In genomic region chr12:19287302-19287701, GRCh38 we compare ENCODE assay signal across 18 cellular contexts.
DNase-seq lines count a peak whose midpoint lies in the region; ATAC-seq and TF ChIP-seq lines count a peak whose summit lies in the region.
"Had no signal": no experiment of that assay in that cellular context is flagged by ENCODE, and none has a peak within 500 bp of the region (broad histone marks: within the 10 kb centered on the region; RNA-seq: fewer than 3 reads in every experiment).

No MANE protein-coding gene starts in this region.

- TF ChIP-seq CTCF in cardiac fibroblast (IDR thresholded peaks at IDR 0.05; ENCODE audit: low read depth, low read length) (no peak), mesothelial cell of epicardium (IDR thresholded peaks at IDR 0.05; ENCODE audit: unreplicated experiment) (no peak)

- no peaks in the 10 kb centered on the region for H3K9me3 Mint-ChIP-seq in mesothelial cell of epicardium
- H3K9me3 Mint-ChIP-seq: CD8-positive, alpha-beta T cell; IgD-negative memory B cell had no signal

- H3K4me3 Mint-ChIP-seq in mesothelial cell of epicardium (no peak overlapping the region), T-helper 17 cell (no peak overlapping the region)
- H3K4me3 Mint-ChIP-seq: CD8-positive, alpha-beta T cell; IgD-negative memory B cell had no signal

- H3K27ac Mint-ChIP-seq in mesothelial cell of epicardium (peak overlapping the region; percentile 21), T-helper 17 cell (no peak overlapping the region)
- H3K27ac Mint-ChIP-seq: CD8-positive, alpha-beta T cell; IgD-negative memory B cell had no signal

- no peak overlapping the region for H3K4me3 ChIP-seq in cardiac fibroblast (replicated peaks in 1 of 2; ENCODE audit: low read depth in 2 of 2, low read length in 2 of 2)
- H3K4me3 ChIP-seq: BLaER1, GM12878 had no signal

- DNase-seq in DMS 273 (lab: John Stamatoyannopoulos, UW; ENCODE audit: unreplicated experiment): peak; percentile 74
- peak; percentile 11 for DNase-seq in LHCN-M2 (ENCODE audit: low read depth)
- peak; percentile 25 to 53 for DNase-seq in cardiac fibroblast (ENCODE audit: low read depth in 2 of 2)
- no peak for DNase-seq in mesothelial cell of epicardium (ENCODE audit: low spot score in 2 of 2, unreplicated experiment in 2 of 2)
- DNase-seq in T-helper 17 cell: no peak
- DNase-seq in stimulated activated CD8-positive, alpha-beta memory T cell treated with anti-CD3 and anti-CD28 coated beads, Interleukin-4, amount 100 ng/mL, for 48 hours: no peak
- no peak for DNase-seq in T-helper 9 cell
- DNase-seq: CD8-positive, alpha-beta T cell; DMS79 treated with DMSO at 0.1 percent for 48 hours; GDM1; Kasumi-1; NCI-H1930; NCI-H748 treated with DMSO at 0.1 percent for 48 hours had no signal

- ATAC-seq in T-helper 17 cell: no peak
- ATAC-seq in GM21717 (IDR thresholded peaks at IDR 0.05; ENCODE audit: unreplicated experiment): no peak
- ATAC-seq: CD8-positive, alpha-beta T cell; GM12878; HCT116 had no signal

- H3K4me1 Mint-ChIP-seq in mesothelial cell of epicardium (peaks cover 7% of the 10 kb centered on the region), T-helper 17 cell (no peaks in the 10 kb centered on the region)
- H3K4me1 Mint-ChIP-seq: IgD-negative memory B cell had no signal

- H3K27me3 Mint-ChIP-seq in mesothelial cell of epicardium (ENCODE audit: low read depth) (no peaks in the 10 kb centered on the region), T-helper 17 cell (no peaks in the 10 kb centered on the region)

- peaks cover 13% of the 10 kb centered on the region for H3K36me3 Mint-ChIP-seq in mesothelial cell of epicardium
- no peaks in the 10 kb centered on the region for H3K36me3 Mint-ChIP-seq in T-helper 17 cell (ENCODE audit: low read depth)
- H3K36me3 Mint-ChIP-seq: CD8-positive, alpha-beta T cell had no signal

- no peaks in the 10 kb centered on the region for H3K9me3 ChIP-seq in T-helper 17 cell (ENCODE audit: control insufficient read depth, low read length, poor library complexity, severe bottlenecking)
- H3K9me3 ChIP-seq: BLaER1 had no signal

Comparison
In these comparisons a context has a peak if more than half of its experiments do, and no peak if none do; other contexts are left out.
1. DNase-seq: peak in DMS 273 (single experiment), LHCN-M2 (single experiment) and cardiac fibroblast (2 of 2); none in mesothelial cell of epicardium (0 of 2), T-helper 17 cell (0 of 3), stimulated activated CD8-positive, alpha-beta memory T cell treated with anti-CD3 and anti-CD28 coated beads, Interleukin-4, amount 100 ng/mL, for 48 hours (single experiment) and T-helper 9 cell (single experiment).